13 cellular contexts compared by ENCODE assay signal in the genomic region with DNA sequence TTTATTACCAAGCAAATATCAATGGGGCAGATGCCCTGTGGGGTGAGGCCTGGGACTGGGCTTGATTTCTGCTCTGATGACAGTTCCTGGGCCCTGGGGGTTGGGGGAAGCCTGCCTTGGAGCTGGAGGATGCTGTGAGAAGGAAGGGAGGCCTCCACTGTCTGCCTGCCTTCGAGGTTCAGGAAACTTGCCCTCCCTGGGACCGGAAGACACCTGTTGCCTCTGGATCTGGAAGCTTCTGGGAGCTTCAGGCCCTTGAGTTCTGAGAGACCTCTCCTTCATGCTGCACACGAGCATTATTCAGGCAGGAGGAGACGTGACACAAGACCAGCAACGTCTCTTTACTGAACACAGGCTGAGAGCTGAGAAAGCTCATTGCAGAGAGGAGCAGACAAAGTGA.
DNase-seq lines count a peak whose midpoint lies in the region; ATAC-seq, FAIRE-seq and TF ChIP-seq lines count a peak whose summit lies in the region.
"Had no signal": no experiment of that assay in that cellular context is flagged by ENCODE, and none has a peak within 500 bp of the region (broad histone marks: within the 10 kb centered on the region; RNA-seq: fewer than 3 reads in every experiment).

No MANE protein-coding gene starts in this region.

- CTCF ChIA-PET in HEK293 (lab: Yijun Ruan, JAX): interaction anchor here (0.6 to 1.5 kb wide), 4 partner anchors 9 to 265 kb away, joined by 3 to 6 read pairs (median 4); no protein-coding TSS in a partner anchor
- CTCF ChIA-PET in H1 (lab: Charles Lee; ENCODE audit: partially characterized antibody): interaction anchor here (1.1 to 4.1 kb wide), 9 partner anchors 9 to 279 kb away, joined by 3 to 26 read pairs (median 5); no protein-coding TSS in a partner anchor

- H3K36me3 ChIP-seq in HEK293 (ENCODE audit: control insufficient read depth in 2 of 2, insufficient read depth in 1 of 2, low read length in 2 of 2) (no peaks in the 10 kb centered on the region), H1 (ENCODE audit: control insufficient read depth in 2 of 4, insufficient read depth in 4 of 4, low read length in 3 of 4) (no peaks in the 10 kb centered on the region; a peak in 1 of 8 replicates), muscle layer of colon (ENCODE audit: insufficient read depth, low read length) (no peaks in the 10 kb centered on the region), trophoblast cell (ENCODE audit: control insufficient read depth in 1 of 2, insufficient read depth in 2 of 2, low read length in 2 of 2) (no peaks in the 10 kb centered on the region), gastrocnemius medialis (no peaks in the 10 kb centered on the region)
- H3K36me3 ChIP-seq: HAP-1 had no signal

- no peak overlapping the region for H3K23ac ChIP-seq in H1 (ENCODE audit: insufficient read length)
- no peak overlapping the region for H3K23ac ChIP-seq in trophoblast cell (ENCODE audit: low read length)

- H2BK120ac ChIP-seq in H1 (replicated peaks; ENCODE audit: low read depth, low read length) (no peak overlapping the region), trophoblast cell (ENCODE audit: insufficient read depth, low read length, poor library complexity) (no peak overlapping the region)

- 62% methylated on average over 5 of the region's 5 CpGs; no CpG with 5 or more reads in 1 of the 2 experiments for WGBS in H1 (ENCODE audit: extremely low coverage in 1 of 2, insufficient coverage in 1 of 2, insufficient read length in 1 of 2, insufficient replicate concordance in 2 of 2, low coverage in 1 of 2, low lambda C conversion rate in 2 of 2, missing lambda C conversion rate in 1 of 2), 2 experiments
- no CpG with 5 or more reads among the region's 5 CpGs for WGBS in trophoblast cell (ENCODE audit: extremely low coverage, insufficient coverage, insufficient read length)

- H3K4me3 ChIP-seq in HEK293 (ENCODE audit: low read depth, low read length): no peak overlapping the region
- H3K4me3 ChIP-seq in H1 (ENCODE audit: extremely low read depth in 1 of 4, insufficient read depth in 2 of 4, low read depth in 3 of 4, low read length in 4 of 4): no peak overlapping the region
- H3K4me3 ChIP-seq in muscle layer of colon (ENCODE audit: low read depth in 1 of 2, low read length in 2 of 2): no peak overlapping the region
- no peak overlapping the region for H3K4me3 ChIP-seq in trophoblast cell (ENCODE audit: low read depth, low read length)
- H3K4me3 ChIP-seq in gastrocnemius medialis: no peak overlapping the region
- H3K4me3 ChIP-seq: HAP-1 had no signal

- H3K14ac ChIP-seq in H1 (ENCODE audit: insufficient read length) (no peak overlapping the region), trophoblast cell (ENCODE audit: low read length) (no peak overlapping the region)

- no peak overlapping the region for H4K12ac ChIP-seq in trophoblast cell (ENCODE audit: low read depth, low read length)

- H2BK20ac ChIP-seq in H1 (ENCODE audit: low read length): no peak overlapping the region

- no peaks in the 10 kb centered on the region; the same call in 1 of the 2 replicates for H3K23me2 ChIP-seq in H1 (ENCODE audit: low read depth, low read length)

- no peak for DNase-seq in H1 (ENCODE audit: low read depth in 1 of 2, low spot score in 2 of 2)
- DNase-seq in trophoblast cell: no peak
- no peak for DNase-seq in gastrocnemius medialis
- no peak for DNase-seq in medulla oblongata (ENCODE audit: extremely low spot score)
- DNase-seq: C1 segment of cervical spinal cord, Caco-2, NCI-H526 treated with DMSO at 0.1 percent for 48 hours, PC-3 had no signal

- H3K4ac ChIP-seq in H1 (replicated peaks; ENCODE audit: insufficient read length, low read depth, low read length): no peak overlapping the region
- no peak overlapping the region for H3K4ac ChIP-seq in trophoblast cell (ENCODE audit: low read depth, low read length)

- H4K20me1 ChIP-seq in H1 (replicated peaks in 1 of 2; ENCODE audit: control insufficient read depth in 1 of 2, insufficient read depth in 2 of 2, low read length in 2 of 2): no peaks in the 10 kb centered on the region

- H3K27ac ChIP-seq in HEK293 (ENCODE audit: extremely low read depth, low read depth, low read length) (no peak overlapping the region), H1 (ENCODE audit: low read depth, low read length) (no peak overlapping the region), muscle layer of colon (ENCODE audit: low read depth, low read length) (peak overlapping the region; percentile 29), trophoblast cell (ENCODE audit: low read depth, low read length) (no peak overlapping the region), gastrocnemius medialis (no peak overlapping the region)

- no peak overlapping the region for H3K4me2 ChIP-seq in H1 (ENCODE audit: insufficient read depth in 1 of 2, low read depth in 2 of 2, low read length in 2 of 2)
- H3K4me2 ChIP-seq in trophoblast cell (ENCODE audit: low read length): no peak overlapping the region

- TF ChIP-seq EP300 in H1 (IDR thresholded peaks at IDR 0.05; ENCODE audit: borderline replicate concordance in 1 of 2, low read depth in 2 of 2, low read length in 2 of 2): no peak

- H4K91ac ChIP-seq in H1 (replicated peaks; ENCODE audit: insufficient read length, low read length) (no peak overlapping the region), trophoblast cell (ENCODE audit: low read depth, low read length) (no peak overlapping the region)

- H3K9me3 ChIP-seq in HEK293 (ENCODE audit: control insufficient read depth, insufficient read depth, low read depth, low read length) (no peaks in the 10 kb centered on the region), H1 (ENCODE audit: insufficient read depth in 2 of 2, low read depth in 1 of 2, low read length in 1 of 2) (no peaks in the 10 kb centered on the region), muscle layer of colon (ENCODE audit: low read length) (no peaks in the 10 kb centered on the region), trophoblast cell (ENCODE audit: insufficient read depth, low read depth, low read length) (no peaks in the 10 kb centered on the region), gastrocnemius medialis (no peaks in the 10 kb centered on the region)
- H3K9me3 ChIP-seq: Caco-2, HAP-1 had no signal

- H3K27me3 ChIP-seq in H1 (replicated peaks in 1 of 4; ENCODE audit: control insufficient read depth in 3 of 4, extremely low read depth in 1 of 4, insufficient read depth in 3 of 4, low read length in 3 of 4): peaks cover 0 to under 1% (median 0%) of the 10 kb centered on the region in 4 experiments; a peak in 3 of 7 replicates
- no peaks in the 10 kb centered on the region for H3K27me3 ChIP-seq in muscle layer of colon (ENCODE audit: control insufficient read depth in 1 of 2, insufficient read depth in 2 of 2, low read length in 2 of 2)
- H3K27me3 ChIP-seq in trophoblast cell (ENCODE audit: insufficient read depth, low read length): no peaks in the 10 kb centered on the region
- H3K27me3 ChIP-seq in gastrocnemius medialis: no peaks in the 10 kb centered on the region

- H3K79me1 ChIP-seq in H1 (ENCODE audit: low read depth, low read length) (no peaks in the 10 kb centered on the region), trophoblast cell (ENCODE audit: low read length) (no peaks in the 10 kb centered on the region)

- no peak for TF ChIP-seq POLR2A in H1 (IDR thresholded peaks at IDR 0.05; ENCODE audit: control extremely low read depth in 1 of 2, low read depth in 2 of 2, low read length in 2 of 2)
- TF ChIP-seq POLR2A in gastrocnemius medialis (IDR thresholded peaks at IDR 0.05): no peak

- no peak overlapping the region for H2AK5ac ChIP-seq in H1 (ENCODE audit: low read depth, low read length)
- no peak overlapping the region for H2AK5ac ChIP-seq in trophoblast cell (ENCODE audit: low read length)

- no peak overlapping the region; the same call in 1 of the 2 replicates for H2BK5ac ChIP-seq in H1 (ENCODE audit: low read depth, low read length)
- no peak overlapping the region for H2BK5ac ChIP-seq in trophoblast cell (ENCODE audit: low read depth, low read length, poor library complexity)

- H2AFZ ChIP-seq in H1 (ENCODE audit: low read length) (no peak overlapping the region), trophoblast cell (ENCODE audit: insufficient read depth, low read length, poor library complexity) (no peak overlapping the region)

- no peak for FAIRE-seq in H1 (lab: Jason Lieb, UNC)

- H3K9ac ChIP-seq in H1 (replicated peaks in 1 of 4; ENCODE audit: extremely low read depth in 1 of 4, low read depth in 3 of 4, low read length in 3 of 4) (no peak overlapping the region), muscle layer of colon (ENCODE audit: low read length) (peak overlapping the region; percentile 35), trophoblast cell (ENCODE audit: low read length) (peak overlapping the region; percentile 28)

- no peak for TF ChIP-seq RAD21 in H1 (IDR thresholded peaks at IDR 0.05 in 1 of 2, conservative IDR thresholded peaks at IDR 0.05 in 1 of 2; ENCODE audit: low read depth in 2 of 2, low read length in 2 of 2)

- intact Hi-C loops in gastrocnemius medialis (cut with DNase I; ENCODE audit: low total_unique reads): no loop called here

- no peaks in the 10 kb centered on the region for H3K79me2 ChIP-seq in H1 (ENCODE audit: control insufficient read depth in 1 of 2, insufficient read depth in 2 of 2, low read length in 2 of 2)
- no peaks in the 10 kb centered on the region for H3K79me2 ChIP-seq in trophoblast cell (ENCODE audit: control insufficient read depth, insufficient read depth, low read length, poor library complexity)

- H4K8ac ChIP-seq in H1 (ENCODE audit: extremely low read depth, insufficient read depth, low read length): no peak overlapping the region
- H4K8ac ChIP-seq in trophoblast cell (ENCODE audit: low read depth, low read length): no peak overlapping the region

- POLR2A ChIA-PET in HEK293 (lab: Yijun Ruan, JAX): interaction anchor here (1.8 kb wide), 1 partner anchor 24 kb away, joined by 5 read pairs; no protein-coding TSS in a partner anchor
- POLR2A ChIA-PET in H1 (lab: Charles Lee; ENCODE audit: partially characterized antibody): interaction anchor here (1.2 to 1.5 kb wide), 4 partner anchors 32 to 119 kb away, joined by 3 read pairs; no protein-coding TSS in a partner anchor

- H2BK12ac ChIP-seq in H1 (ENCODE audit: low read depth, low read length): peak overlapping the region; percentile 29; the same call in 1 of the 2 replicates
- no peak overlapping the region for H2BK12ac ChIP-seq in trophoblast cell (ENCODE audit: low read length)

- H2BK15ac ChIP-seq in H1 (ENCODE audit: low read length): peak overlapping the region; percentile 5; the same call in 1 of the 2 replicates

- no peak overlapping the region for H3K56ac ChIP-seq in H1 (replicated peaks; ENCODE audit: insufficient read length, low read depth, low read length)

- ATAC-seq in GM19324 (IDR thresholded peaks at IDR 0.05; ENCODE audit: low FRiP score, unreplicated experiment): no peak
- no peak for ATAC-seq in GM19463 (IDR thresholded peaks at IDR 0.05; ENCODE audit: unreplicated experiment)
- ATAC-seq in gastrocnemius medialis: no peak

- no peak for TF ChIP-seq CTCF in HEK293 (tag by site-specific recombination; IDR thresholded peaks at IDR 0.05)
- TF ChIP-seq CTCF in H1 (IDR thresholded peaks at IDR 0.05; ENCODE audit: control extremely low read depth in 1 of 3, insufficient read depth in 1 of 3, low read depth in 1 of 3, low read length in 3 of 3): no peak
- no peak for TF ChIP-seq CTCF in gastrocnemius medialis (IDR thresholded peaks at IDR 0.05 in 4 of 5, conservative IDR thresholded peaks at IDR 0.05 in 1 of 5)

- in situ Hi-C loops in gastrocnemius medialis (cut with MboI; ENCODE audit: low sequenced_read_pairs in 4 of 4): no loop called here

- H3K4me1 ChIP-seq in HEK293 (ENCODE audit: control insufficient read depth, insufficient read depth, low read length): no peaks in the 10 kb centered on the region
- H3K4me1 ChIP-seq in H1 (replicated peaks in 1 of 4; ENCODE audit: control insufficient read depth in 3 of 4, insufficient read depth in 4 of 4, low read length in 3 of 4): peaks cover 14 to 25% (median 20%) of the 10 kb centered on the region in 4 experiments
- peaks cover 25% of the 10 kb centered on the region for H3K4me1 ChIP-seq in muscle layer of colon (ENCODE audit: insufficient read depth, low read length)
- peaks cover 0 to 2% of the 10 kb centered on the region in 2 experiments for H3K4me1 ChIP-seq in trophoblast cell (ENCODE audit: control insufficient read depth in 1 of 2, insufficient read depth in 2 of 2, low read length in 2 of 2)
- no peaks in the 10 kb centered on the region for H3K4me1 ChIP-seq in gastrocnemius medialis
- H3K4me1 ChIP-seq: HAP-1 had no signal

- no peak overlapping the region for H3K18ac ChIP-seq in H1 (ENCODE audit: extremely low read depth, low read length)
- no peak overlapping the region for H3K18ac ChIP-seq in trophoblast cell (ENCODE audit: low read length)

- H4K5ac ChIP-seq in H1 (ENCODE audit: insufficient read length, low read depth, low read length): no peak overlapping the region

Comparison
In these comparisons a context has a peak if more than half of its experiments do, and no peak if none do; other contexts are left out.
1. H3K9ac ChIP-seq: peak in muscle layer of colon (single experiment) and trophoblast cell (single experiment); none in H1 (0 of 4).